In the genomic region with DNA sequence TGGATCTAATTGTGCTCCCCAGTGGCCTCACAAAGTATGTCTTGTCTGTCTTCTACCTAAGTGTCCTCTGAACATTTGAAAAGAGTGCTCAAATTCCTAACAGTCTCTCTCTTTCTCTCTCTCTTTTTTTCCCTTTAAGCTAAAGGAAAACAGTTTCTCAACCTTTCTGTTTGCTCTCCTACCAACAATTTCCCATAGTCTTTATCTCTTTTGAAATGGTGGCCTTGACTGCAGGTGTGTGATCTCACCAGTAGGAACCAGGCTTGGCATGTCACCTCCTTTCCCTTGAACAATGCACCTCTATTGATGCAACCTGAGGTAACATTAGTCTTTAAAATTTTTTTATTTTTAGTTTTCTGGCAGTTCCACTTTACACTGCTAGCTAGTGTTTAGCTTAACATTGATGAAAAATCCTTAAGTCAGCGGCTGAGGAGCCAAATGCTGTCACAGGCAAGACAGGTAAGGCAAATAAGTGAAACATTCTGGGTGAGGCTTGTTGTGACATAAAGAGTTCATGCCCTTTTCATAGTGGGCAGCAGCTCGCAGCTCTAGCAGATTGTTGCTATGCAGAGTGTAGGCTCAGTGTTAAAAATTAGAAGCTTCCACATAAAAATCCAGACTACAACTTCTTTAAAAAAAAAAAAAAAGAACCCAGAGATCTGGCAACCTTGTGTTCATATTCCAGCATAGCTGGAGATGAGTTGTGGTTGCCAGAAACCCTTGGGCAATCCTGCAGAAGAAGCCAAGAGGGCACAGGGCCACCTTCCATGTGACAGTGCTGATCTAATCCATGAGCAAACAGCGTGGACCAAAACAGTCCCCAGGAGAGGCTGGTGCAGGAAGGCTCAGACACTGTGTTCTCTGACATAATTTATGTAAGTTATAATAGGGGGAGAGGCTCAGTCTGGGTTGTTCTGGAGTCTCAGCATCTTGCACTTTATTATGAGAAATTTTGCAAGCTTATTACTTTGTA, we compare ENCODE assay signal across 1 cellular context.
TF ChIP-seq lines count a peak whose summit lies in the region.

No MANE protein-coding gene starts in this region.

TF ChIP-seq in liver, 16 proteins besides CTCF, POLR2A, EP300 and RAD21 (continued from another document):
- TF ChIP-seq, protein P1, sequence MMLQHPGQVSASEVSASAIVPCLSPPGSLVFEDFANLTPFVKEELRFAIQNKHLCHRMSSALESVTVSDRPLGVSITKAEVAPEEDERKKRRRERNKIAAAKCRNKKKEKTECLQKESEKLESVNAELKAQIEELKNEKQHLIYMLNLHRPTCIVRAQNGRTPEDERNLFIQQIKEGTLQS (IDR thresholded peaks at IDR 0.05), result peak; percentile 49
- TF ChIP-seq FOXA1 (IDR thresholded peaks at IDR 0.05) (peak; percentile 33), TAF1 (conservative IDR thresholded peaks at IDR 0.05) (no peak), GABPA (IDR thresholded peaks at IDR 0.05 in 1 of 2, conservative IDR thresholded peaks at IDR 0.05 in 1 of 2) (no peak)
- TF ChIP-seq, protein P2, sequence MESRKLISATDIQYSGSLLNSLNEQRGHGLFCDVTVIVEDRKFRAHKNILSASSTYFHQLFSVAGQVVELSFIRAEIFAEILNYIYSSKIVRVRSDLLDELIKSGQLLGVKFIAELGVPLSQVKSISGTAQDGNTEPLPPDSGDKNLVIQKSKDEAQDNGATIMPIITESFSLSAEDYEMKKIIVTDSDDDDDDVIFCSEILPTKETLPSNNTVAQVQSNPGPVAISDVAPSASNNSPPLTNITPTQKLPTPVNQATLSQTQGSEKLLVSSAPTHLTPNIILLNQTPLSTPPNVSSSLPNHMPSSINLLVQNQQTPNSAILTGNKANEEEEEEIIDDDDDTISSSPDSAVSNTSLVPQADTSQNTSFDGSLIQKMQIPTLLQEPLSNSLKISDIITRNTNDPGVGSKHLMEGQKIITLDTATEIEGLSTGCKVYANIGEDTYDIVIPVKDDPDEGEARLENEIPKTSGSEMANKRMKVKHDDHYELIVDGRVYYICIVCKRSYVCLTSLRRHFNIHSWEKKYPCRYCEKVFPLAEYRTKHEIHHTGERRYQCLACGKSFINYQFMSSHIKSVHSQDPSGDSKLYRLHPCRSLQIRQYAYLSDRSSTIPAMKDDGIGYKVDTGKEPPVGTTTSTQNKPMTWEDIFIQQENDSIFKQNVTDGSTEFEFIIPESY (IDR thresholded peaks at IDR 0.05), result peak; percentile 34
